ENCODE assay signal across 9 cellular contexts in genomic region chr16:70694088-70694487, GRCh38. TPM values are rescaled to one million over a fixed set of nuclear protein-coding genes. Genes with fewer than 3 reads are reported as not detected.
A peak's percentile ranks its signal among the peaks of the same experiment; 100 is the strongest.
DNase-seq lines count a peak whose midpoint lies in the region; ATAC-seq and TF ChIP-seq lines count a peak whose summit lies in the region.
"Had no signal": no experiment of that assay in that cellular context is flagged by ENCODE, and none has a peak within 500 bp of the region (broad histone marks: within the 10 kb centered on the region; RNA-seq: fewer than 3 reads in every experiment).

No MANE protein-coding gene starts in this region.

- WGBS in adrenal gland, 4 donors: 54 to 67% (median 61%) methylated on average over 5 to 10 of the region's 10 CpGs
- WGBS in spleen, 5 donors: 79 to 90% (median 85%) methylated on average over 8 to 10 of the region's 10 CpGs

- H3K4me1 ChIP-seq in adrenal gland (replicated peaks in 1 of 2) (peaks cover 35 to 58% of the 10 kb centered on the region in 2 donors), left ventricle myocardium inferior (peaks cover 100% of the 10 kb centered on the region), spleen (peaks cover 43 to 100% (median 75%) of the 10 kb centered on the region in 6 donors)

- H3K27ac ChIP-seq in adrenal gland (peak overlapping the region in 4 of 5 donors; percentile 70 to 96 (median 87)), left ventricle myocardium inferior (replicated peaks) (peak overlapping the region; percentile 93), spleen (peak overlapping the region in 5 of 8 donors; percentile 80 to 90 (median 86))

- H3K36me3 Mint-ChIP-seq in HFFc6 (ENCODE audit: low read depth): peaks cover 9% of the 10 kb centered on the region; the same call in 1 of the 2 replicates
- H3K36me3 Mint-ChIP-seq in T-helper 2 cell treated with Interferon-gamma antibody and Interleukin-4, amounts not matched to agents 5 μg/mL and 100 μg/mL, for 36 hours (ENCODE audit: low read depth): peaks cover 4% of the 10 kb centered on the region

- ATAC-seq in GM21723 (IDR thresholded peaks at IDR 0.05; ENCODE audit: unreplicated experiment): no peak

- TF ChIP-seq POLR2A in adrenal gland (IDR thresholded peaks at IDR 0.05): no peak
- no peak for TF ChIP-seq POLR2A in spleen (IDR thresholded peaks at IDR 0.05)

- TF ChIP-seq CTCF in HFFc6 (IDR thresholded peaks at IDR 0.05): no peak
- TF ChIP-seq CTCF in adrenal gland (IDR thresholded peaks at IDR 0.05): no peak
- TF ChIP-seq CTCF in left ventricle myocardium inferior (IDR thresholded peaks at IDR 0.05; ENCODE audit: borderline replicate concordance): no peak
- no peak for TF ChIP-seq CTCF in spleen (IDR thresholded peaks at IDR 0.05 in 8 of 11, conservative IDR thresholded peaks at IDR 0.05 in 3 of 11)

- no peaks in the 10 kb centered on the region for H3K9me3 Mint-ChIP-seq in HFFc6
- H3K9me3 Mint-ChIP-seq in T-helper 2 cell treated with Interferon-gamma antibody and Interleukin-4, amounts not matched to agents 5 μg/mL and 100 μg/mL, for 36 hours: no peaks in the 10 kb centered on the region

- H3K4me3 ChIP-seq in adrenal gland (no peak overlapping the region), left ventricle myocardium inferior (peak overlapping the region; percentile 35), spleen (no peak overlapping the region)

- intact Hi-C loops in adrenal gland (cut with DNase I) (no loop called here), left ventricle myocardium inferior (cut with micrococcal nuclease) (no loop called here), spleen (cut with DNase I; ENCODE audit: low total_unique reads) (no loop called here)

- H3K27me3 ChIP-seq in adrenal gland (no peaks in the 10 kb centered on the region), left ventricle myocardium inferior (ENCODE audit: low read depth) (no peaks in the 10 kb centered on the region), spleen (replicated peaks in 1 of 7) (no peaks in the 10 kb centered on the region)

- peak overlapping the region; percentile 77 for H3K27ac Mint-ChIP-seq in HFFc6
- H3K27ac Mint-ChIP-seq in T-helper 2 cell treated with Interferon-gamma antibody and Interleukin-4, amounts not matched to agents 5 μg/mL and 100 μg/mL, for 36 hours: no peak overlapping the region

- H3K27me3 Mint-ChIP-seq in HFFc6 (ENCODE audit: insufficient read depth): peaks cover 5% of the 10 kb centered on the region; the same call in 1 of the 2 replicates
- H3K27me3 Mint-ChIP-seq in T-helper 2 cell treated with Interferon-gamma antibody and Interleukin-4, amounts not matched to agents 5 μg/mL and 100 μg/mL, for 36 hours (ENCODE audit: low read depth): no peaks in the 10 kb centered on the region

- peaks cover 57% of the 10 kb centered on the region for H3K4me1 Mint-ChIP-seq in HFFc6 (ENCODE audit: low read depth)
- H3K4me1 Mint-ChIP-seq in T-helper 2 cell treated with Interferon-gamma antibody and Interleukin-4, amounts not matched to agents 5 μg/mL and 100 μg/mL, for 36 hours (ENCODE audit: low read depth): peaks cover 15% of the 10 kb centered on the region

- H3K4me3 Mint-ChIP-seq in HFFc6: 0 out of 2 replicates have a peak overlapping the region, but pooled peaks have one; percentile 47
- no peak overlapping the region for H3K4me3 Mint-ChIP-seq in T-helper 2 cell treated with Interferon-gamma antibody and Interleukin-4, amounts not matched to agents 5 μg/mL and 100 μg/mL, for 36 hours

- no peaks in the 10 kb centered on the region for H3K9me3 ChIP-seq in adrenal gland (replicated peaks in 1 of 3)
- H3K9me3 ChIP-seq in left ventricle myocardium inferior (replicated peaks): no peaks in the 10 kb centered on the region
- no peaks in the 10 kb centered on the region for H3K9me3 ChIP-seq in spleen

- DNase-seq in HFFc6: peak; percentile 78
- DNase-seq in adrenal gland: peak in 6 of 7 donors; percentile 67 to 86 (median 77)
- no peak for DNase-seq in left ventricle myocardium inferior
- no peak for DNase-seq in spleen
- DNase-seq in NCI-H2081 (lab: John Stamatoyannopoulos, UW): no peak
- no peak for DNase-seq in NCI-H2029 treated with DMSO at 0.1 percent for 48 hours (lab: John Stamatoyannopoulos, UW)
- DNase-seq in T-helper 2 cell treated with Interferon-gamma antibody and Interleukin-4, amounts not matched to agents 5 μg/mL and 100 μg/mL, for 36 hours (ENCODE audit: low spot score): no peak
- DNase-seq: cerebellar nuclear complex had no signal

- H3K36me3 ChIP-seq in adrenal gland (replicated peaks in 1 of 2) (peaks cover 0 to 6% of the 10 kb centered on the region in 2 donors), left ventricle myocardium inferior (no peaks in the 10 kb centered on the region), spleen (peaks cover 0 to 90% (median 7%) of the 10 kb centered on the region in 6 donors)

RNA-seq across cellular contexts. Expression of gene MTSS2, which starts 8.2 kb away (rescaled TPM):
- 10 to 100 TPM; 82.0 to 96.1 (median 86.5) TPM for total RNA-seq in HFFc6 (2021; fragmentation: NEBNext Ultra II Directional; extraction: Animal tissue kit (Norgen Biotek cat#: 25700))
- total RNA-seq in adrenal gland: 100 to 1,000 TPM in 1 of 8 donors, 10 to 100 TPM in 7; 60.1 to 127 (median 76.2) TPM
- 100 to 1,000 TPM in 1 of 3 donors, 10 to 100 TPM in 2; 32.4 to 145 (median 39.2) TPM for polyA plus RNA-seq in adrenal gland
- total RNA-seq in left ventricle myocardium inferior: 83.9 TPM
- 100 to 1,000 TPM in 3 of 7 donors, 10 to 100 TPM in 4; 40.6 to 116 (median 94.6) TPM for total RNA-seq in spleen
- polyA plus RNA-seq in spleen: 10 to 100 TPM in 2 of 3 donors, 1 to 10 TPM in 1; 9.0 to 66.7 (median 12.2) TPM

RNA-seq across cellular contexts. Expression of gene IL34, which starts 47.7 kb away (rescaled TPM):
- total RNA-seq in HFFc6 (2021; fragmentation: NEBNext Ultra II Directional; extraction: Animal tissue kit (Norgen Biotek cat#: 25700)): under 1 TPM in 2 of 6 experiments, not detected in 4; 0.09 TPM
- total RNA-seq in adrenal gland: 10 to 100 TPM; 16.8 to 62.9 (median 40.3) TPM
- polyA plus RNA-seq in adrenal gland: 10 to 100 TPM in 2 of 3 donors, 1 to 10 TPM in 1; 3.2 to 36.5 (median 35.0) TPM
- total RNA-seq in left ventricle myocardium inferior: 2.1 TPM
- total RNA-seq in spleen: 100 to 1,000 TPM in 5 of 7 donors, 10 to 100 TPM in 2; 48.2 to 258 (median 197) TPM
- 10 to 100 TPM; 20.3 to 82.3 (median 21.3) TPM for polyA plus RNA-seq in spleen

Comparison
In these comparisons a context has a peak if more than half of its experiments do, and no peak if none do; other contexts are left out.
1. DNase-seq: peak in HFFc6 (single experiment) and adrenal gland (6 of 7); none in left ventricle myocardium inferior (single experiment), spleen (single experiment), NCI-H2081 (0 of 2), NCI-H2029 treated with DMSO at 0.1 percent for 48 hours (single experiment) and T-helper 2 cell treated with Interferon-gamma antibody and Interleukin-4, amounts not matched to agents 5 μg/mL and 100 μg/mL, for 36 hours (single experiment).
2. Peak in every context shown above with its lines, with median percentiles within 50 percentile points of each other: H3K27ac ChIP-seq.